8 cellular contexts compared by ENCODE assay signal in the genomic region with DNA sequence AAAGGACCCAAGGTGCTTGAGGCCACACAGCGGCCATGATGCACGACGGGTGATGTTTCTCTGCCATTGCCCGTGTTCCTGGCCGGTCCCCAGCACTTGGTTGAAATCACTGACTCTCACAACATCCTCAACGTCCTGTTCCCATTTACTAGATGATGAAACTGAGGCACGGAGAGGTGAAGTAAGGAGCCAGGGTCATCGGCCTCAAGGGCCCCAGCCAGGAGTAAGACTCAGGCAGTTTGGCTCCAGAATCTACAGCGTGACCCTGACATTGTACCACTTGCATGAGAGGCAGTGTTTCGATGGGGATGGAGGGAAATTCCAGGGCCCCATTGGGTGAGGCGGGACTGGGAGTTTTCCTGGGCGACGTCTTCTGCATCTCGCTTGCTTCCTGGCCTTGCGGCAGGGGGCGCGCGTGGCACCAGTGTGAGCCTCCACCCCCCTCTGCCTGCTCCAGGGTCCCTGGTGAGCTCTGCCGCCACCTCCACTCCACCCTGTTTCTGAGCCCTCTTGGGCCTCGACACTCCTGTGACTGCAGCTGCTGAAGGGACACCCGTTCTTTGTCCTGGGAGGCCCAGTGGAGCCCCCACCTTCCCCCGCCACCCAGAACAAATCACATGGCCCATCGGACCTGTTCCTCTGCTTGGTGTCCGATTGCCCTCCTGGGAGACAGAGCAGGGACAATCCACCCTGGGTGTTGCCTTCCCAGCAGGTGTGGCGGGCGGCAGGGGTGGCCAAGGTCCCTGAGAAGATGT.
DNase-seq lines count a peak whose midpoint lies in the region; ATAC-seq and TF ChIP-seq lines count a peak whose summit lies in the region.

No MANE protein-coding gene starts in this region.

- peak; percentile 9 to 57 (median 50) for DNase-seq in NCI-H1417 (lab: John Stamatoyannopoulos, UW)
- DNase-seq in NCI-H1417 treated with DMSO at 0.1 percent for 48 hours (lab: John Stamatoyannopoulos, UW), result no peak
- peak; percentile 76 for DNase-seq in NB4 (ENCODE audit: low read depth)
- DNase-seq in cardiac fibroblast (ENCODE audit: low read depth in 2 of 2), result peak in 1 of 2 donors; percentile 12
- DNase-seq in prostate gland (ENCODE audit: low spot score), result peak; percentile 28

- H3K4me3 ChIP-seq in NB4 (ENCODE audit: low read depth, low read length), result no peak overlapping the region
- no peak overlapping the region for H3K4me3 ChIP-seq in cardiac fibroblast (replicated peaks in 1 of 2; ENCODE audit: low read depth in 2 of 2, low read length in 2 of 2)
- H3K4me3 ChIP-seq in prostate gland, result no peak overlapping the region

- no peak overlapping the region for H3K27ac ChIP-seq in prostate gland

- H3K4me1 ChIP-seq in prostate gland (replicated peaks), result no peaks in the 10 kb centered on the region

- H3K36me3 ChIP-seq in prostate gland, result no peaks in the 10 kb centered on the region

- intact Hi-C loops in prostate gland (cut with DNase I), result no loop called here

- no peak for ATAC-seq in GM21515 (IDR thresholded peaks at IDR 0.05; ENCODE audit: unreplicated experiment)
- no peak for ATAC-seq in GM21619 (IDR thresholded peaks at IDR 0.05; ENCODE audit: unreplicated experiment)
- ATAC-seq in GM18867 (IDR thresholded peaks at IDR 0.05; ENCODE audit: unreplicated experiment), result no peak

- 72% methylated on average over 26 of the region's 26 CpGs for WGBS in prostate gland

- TF ChIP-seq POLR2A in NB4 (IDR thresholded peaks at IDR 0.05; ENCODE audit: extremely low read depth, insufficient read length) (no peak), prostate gland (IDR thresholded peaks at IDR 0.05) (no peak)

- no peaks in the 10 kb centered on the region for H3K9me3 ChIP-seq in prostate gland

- TF ChIP-seq CTCF in NB4 (IDR thresholded peaks at IDR 0.05; ENCODE audit: low read depth, low read length), result peak; percentile 61
- TF ChIP-seq CTCF in cardiac fibroblast (IDR thresholded peaks at IDR 0.05; ENCODE audit: low read depth, low read length), result peak; percentile 52
- TF ChIP-seq CTCF in prostate gland (IDR thresholded peaks at IDR 0.05), result peak in 3 of 4 experiments; percentile 45 to 57 (median 54)

- no peaks in the 10 kb centered on the region for H3K27me3 ChIP-seq in prostate gland (replicated peaks; ENCODE audit: insufficient read depth)
